Comparison of ENCODE assay signal across 26 cellular contexts in the genomic region with DNA sequence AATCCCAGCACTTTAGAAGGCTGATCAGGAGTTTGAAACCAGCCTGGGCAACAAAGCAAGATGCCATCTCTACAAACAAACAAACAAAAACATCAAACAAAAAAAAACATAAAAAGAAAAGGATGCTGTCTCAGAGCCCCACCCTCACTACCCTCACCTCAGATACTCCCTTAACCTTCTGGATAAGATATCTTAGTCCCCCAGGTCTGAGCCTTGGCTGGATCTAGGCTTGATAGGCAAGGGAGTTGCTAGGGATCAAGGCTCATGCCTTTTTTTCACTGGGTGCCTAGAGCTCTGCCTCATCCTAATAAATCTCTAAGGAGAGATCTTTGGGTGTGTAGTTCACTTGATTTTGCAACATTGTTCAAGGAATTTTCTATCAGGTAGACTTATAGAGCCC. TPM values are rescaled to one million over a fixed set of nuclear protein-coding genes. Genes with fewer than 3 reads are reported as not detected.
DNase-seq lines count a peak whose midpoint lies in the region; ATAC-seq, FAIRE-seq and TF ChIP-seq lines count a peak whose summit lies in the region.
"Had no signal": no experiment of that assay in that cellular context is flagged by ENCODE, and none has a peak within 500 bp of the region (broad histone marks: within the 10 kb centered on the region; RNA-seq: fewer than 3 reads in every experiment).

No MANE protein-coding gene starts in this region.

- H3K9ac ChIP-seq in K562 (ENCODE audit: insufficient read depth in 1 of 2, low read depth in 2 of 2, low read length in 2 of 2), result no peak overlapping the region

- peaks cover 57% of the 10 kb centered on the region for H3K4me1 Mint-ChIP-seq in activated naive CD4-positive, alpha-beta T cell treated with anti-CD3 and anti-CD28 coated beads, Interleukin-2, amount 10 ng/mL, durations not matched to agents 7 days and 5 days
- H3K4me1 Mint-ChIP-seq in CD8-positive, alpha-beta T cell (ENCODE audit: low read depth), result peaks cover 66% of the 10 kb centered on the region
- H3K4me1 Mint-ChIP-seq in naive thymus-derived CD8-positive, alpha-beta T cell, result peaks cover 35 to 81% (median 67%) of the 10 kb centered on the region in 4 donors

- H3K27me3 ChIP-seq in CD8-positive, alpha-beta T cell (ENCODE audit: insufficient read depth, low read length), result no peaks in the 10 kb centered on the region
- H3K27me3 ChIP-seq in K562 (ENCODE audit: control insufficient read depth in 2 of 2, insufficient read depth in 2 of 2, low read length in 2 of 2), result no peaks in the 10 kb centered on the region

- H3K4me1 ChIP-seq in CD8-positive, alpha-beta T cell (ENCODE audit: insufficient read depth, low read length), result peaks cover 47% of the 10 kb centered on the region
- H3K4me1 ChIP-seq in K562 (replicated peaks in 1 of 2; ENCODE audit: control insufficient read depth in 2 of 2, insufficient read depth in 2 of 2, low read length in 2 of 2), result peaks cover 15 to 19% of the 10 kb centered on the region in 2 experiments; a peak in 4 of 5 replicates
- H3K4me1 ChIP-seq: Caco-2 had no signal

- H2AFZ ChIP-seq in K562 (ENCODE audit: low read depth, low read length), result no peak overlapping the region
- H2AFZ ChIP-seq: GM23338 had no signal

- TF ChIP-seq POLR2A in K562 (conservative IDR thresholded peaks at IDR 0.05), result no peak
- TF ChIP-seq POLR2A in H54 (IDR thresholded peaks at IDR 0.05; ENCODE audit: low read depth, low read length), result no peak

- H3K4me3 Mint-ChIP-seq in activated naive CD4-positive, alpha-beta T cell treated with anti-CD3 and anti-CD28 coated beads, Interleukin-2, amount 10 ng/mL, durations not matched to agents 7 days and 5 days, result no peak overlapping the region
- no peak overlapping the region for H3K4me3 Mint-ChIP-seq in CD8-positive, alpha-beta T cell
- peak overlapping the region in 1 of 10 donors; percentile 36 for H3K4me3 Mint-ChIP-seq in naive thymus-derived CD8-positive, alpha-beta T cell
- H3K4me3 Mint-ChIP-seq: GM23338 had no signal

- peak overlapping the region; percentile 35; the same call in 1 of the 2 replicates for H3K4me2 ChIP-seq in K562 (ENCODE audit: insufficient read depth, low read length)
- H3K4me2 ChIP-seq: GM23338 had no signal

- H4K20me1 ChIP-seq in K562 (replicated peaks; ENCODE audit: control insufficient read depth, insufficient read depth, low read length), result peaks cover 9% of the 10 kb centered on the region; the same call in 1 of the 2 replicates

- no peak for ATAC-seq in CD8-positive, alpha-beta T cell
- peak; percentile 68 for ATAC-seq in K562
- no peak for ATAC-seq in naive thymus-derived CD8-positive, alpha-beta T cell
- ATAC-seq: GM23338 had no signal

- TF ChIP-seq EP300 in K562 (IDR thresholded peaks at IDR 0.05; ENCODE audit: low read length), result no peak; the same call in 1 of the 2 replicates

- H3K36me3 Mint-ChIP-seq in activated naive CD4-positive, alpha-beta T cell treated with anti-CD3 and anti-CD28 coated beads, Interleukin-2, amount 10 ng/mL, durations not matched to agents 7 days and 5 days, result peaks cover 49% of the 10 kb centered on the region
- H3K36me3 Mint-ChIP-seq in CD8-positive, alpha-beta T cell, result peaks cover 57% of the 10 kb centered on the region
- H3K36me3 Mint-ChIP-seq in naive thymus-derived CD8-positive, alpha-beta T cell, result peaks cover 6 to 83% (median 18%) of the 10 kb centered on the region in 3 donors

- H3K27ac Mint-ChIP-seq in activated naive CD4-positive, alpha-beta T cell treated with anti-CD3 and anti-CD28 coated beads, Interleukin-2, amount 10 ng/mL, durations not matched to agents 7 days and 5 days, result peak overlapping the region; percentile 55
- H3K27ac Mint-ChIP-seq in CD8-positive, alpha-beta T cell, result peak overlapping the region; percentile 80
- H3K27ac Mint-ChIP-seq in naive thymus-derived CD8-positive, alpha-beta T cell, result peak overlapping the region in 7 of 10 donors; percentile 15 to 85 (median 65)
- H3K27ac Mint-ChIP-seq: GM23338 had no signal

- no peaks in the 10 kb centered on the region for H3K9me3 ChIP-seq in CD8-positive, alpha-beta T cell (ENCODE audit: low read length)
- no peaks in the 10 kb centered on the region for H3K9me3 ChIP-seq in K562 (replicated peaks; ENCODE audit: control insufficient read depth, insufficient read depth, low read depth, low read length)
- H3K9me3 ChIP-seq: Caco-2 had no signal

- no peak for TF ChIP-seq CTCF in CD8-positive, alpha-beta T cell (IDR thresholded peaks at IDR 0.05)
- TF ChIP-seq CTCF in K562 (IDR thresholded peaks at IDR 0.05 in 2 of 3, conservative IDR thresholded peaks at IDR 0.05 in 1 of 3; ENCODE audit: insufficient read depth in 2 of 3, low read depth in 1 of 3, low read length in 3 of 3), result no peak

- DNase-seq in activated naive CD4-positive, alpha-beta T cell treated with anti-CD3 and anti-CD28 coated beads, Interleukin-2, amount 10 ng/mL, durations not matched to agents 7 days and 5 days, result no peak
- DNase-seq in activated naive CD4-positive, alpha-beta T cell treated with anti-CD3 and anti-CD28 coated beads, Interleukin-2, amount 50 U/mL, for 16 hours, result no peak
- DNase-seq in CD8-positive, alpha-beta T cell, result no peak
- DNase-seq in K562 (ENCODE audit: extremely low read depth in 1 of 4, low spot score in 3 of 4), result peak in 3 of 4 experiments; percentile 40 to 58 (median 47)
- DNase-seq in naive thymus-derived CD8-positive, alpha-beta T cell, result no peak
- DNase-seq in H54 (ENCODE audit: insufficient read length, low spot score), result no peak
- DNase-seq in activated gamma-delta T cell treated with Interleukin-2 at 50 U/mL for 16 hours, result no peak
- DNase-seq in iPS-NIHi11 (ENCODE audit: low spot score), result no peak
- DNase-seq: AML-193, Caco-2, DMS 273 treated with DMSO at 0.1 percent for 48 hours, DND-41, HCEC 1CT, KG1, NCI-H1105, NCI-H146, NCI-H2029, NCI-H226, NCI-H510A treated with DMSO at 0.1 percent for 48 hours, NCI-H748 treated with DMSO at 0.1 percent for 48 hours, SHP77 treated with DMSO at 0.1 percent for 48 hours had no signal

- intact Hi-C loops in CD8-positive, alpha-beta T cell (cut with DNase I, micrococcal nuclease), result no loop called here
- intact Hi-C loops in K562 (cut with micrococcal nuclease), result no loop called here

- CTCF ChIA-PET in activated naive CD4-positive, alpha-beta T cell treated with anti-CD3 and anti-CD28 coated beads, Interleukin-2, amount 10 ng/mL, durations not matched to agents 7 days and 5 days (lab: Charles Lee), result no interaction called here
- CTCF ChIA-PET in CD8-positive, alpha-beta T cell (lab: Charles Lee), result no interaction called here
- CTCF ChIA-PET in K562 (lab: Yijun Ruan, JAX; ENCODE audit: low intra/inter-chr PET ratio), result no interaction called here

- POLR2A ChIA-PET in CD8-positive, alpha-beta T cell (lab: Charles Lee), result no interaction called here
- POLR2A ChIA-PET in K562 (lab: Yijun Ruan, JAX), result interaction anchor here (1.0 kb wide), 1 partner anchor 17 kb away, joined by 3 read pairs; no protein-coding TSS in a partner anchor
- POLR2A ChIA-PET in naive thymus-derived CD8-positive, alpha-beta T cell (lab: Charles Lee), result interaction anchor here (0.5 to 1.0 kb wide), 2 partner anchors 27 to 532 kb away, joined by 3 to 5 read pairs; no protein-coding TSS in a partner anchor

- BruUV-seq in K562 (replicated peaks; lab: Mats Ljungman, UMichigan), result no TSS peak

- no peak overlapping the region for H3K27ac ChIP-seq in CD8-positive, alpha-beta T cell (ENCODE audit: low read depth, low read length)
- H3K27ac ChIP-seq in K562 (ENCODE audit: extremely low read depth, low read depth, low read length), result no peak overlapping the region
- H3K27ac ChIP-seq: C4-2B had no signal

- no peaks in the 10 kb centered on the region for H3K27me3 Mint-ChIP-seq in activated naive CD4-positive, alpha-beta T cell treated with anti-CD3 and anti-CD28 coated beads, Interleukin-2, amount 10 ng/mL, durations not matched to agents 7 days and 5 days
- H3K27me3 Mint-ChIP-seq in CD8-positive, alpha-beta T cell (ENCODE audit: low read depth), result no peaks in the 10 kb centered on the region
- H3K27me3 Mint-ChIP-seq in naive thymus-derived CD8-positive, alpha-beta T cell, result no peaks in the 10 kb centered on the region

- in situ Hi-C loops in K562 (cut with MboI), result no loop called here

- peaks cover 4% of the 10 kb centered on the region for H3K9me1 ChIP-seq in K562 (ENCODE audit: control insufficient read depth, insufficient read depth, low read length)

- no peaks in the 10 kb centered on the region for H3K9me3 Mint-ChIP-seq in activated naive CD4-positive, alpha-beta T cell treated with anti-CD3 and anti-CD28 coated beads, Interleukin-2, amount 10 ng/mL, durations not matched to agents 7 days and 5 days
- H3K9me3 Mint-ChIP-seq in CD8-positive, alpha-beta T cell, result no peaks in the 10 kb centered on the region
- H3K9me3 Mint-ChIP-seq in naive thymus-derived CD8-positive, alpha-beta T cell, result no peaks in the 10 kb centered on the region
- H3K9me3 Mint-ChIP-seq: GM23338 had no signal

- FAIRE-seq in K562 (lab: Jason Lieb, UNC), result peak; percentile 81
- FAIRE-seq in H54 (lab: Jason Lieb, UNC), result no peak
- FAIRE-seq: GM12891 had no signal

- no peak overlapping the region for H3K4me3 ChIP-seq in CD8-positive, alpha-beta T cell (ENCODE audit: low read depth, low read length)
- H3K4me3 ChIP-seq in K562, result no peak overlapping the region
- H3K4me3 ChIP-seq: GM23338 had no signal

- TF ChIP-seq RAD21 in K562 (CRISPR knock-in tag; conservative IDR thresholded peaks at IDR 0.05 in 1 of 2, IDR thresholded peaks at IDR 0.05 in 1 of 2), result no peak

- peaks cover 25% of the 10 kb centered on the region for H3K36me3 ChIP-seq in CD8-positive, alpha-beta T cell (ENCODE audit: insufficient read depth, low read length)
- H3K36me3 ChIP-seq in K562 (ENCODE audit: control insufficient read depth, insufficient read depth, low read length), result peaks cover 76% of the 10 kb centered on the region

- peaks cover 75% of the 10 kb centered on the region for H3K79me2 ChIP-seq in K562 (ENCODE audit: control insufficient read depth, insufficient read depth, low read length)

RNA-seq across cellular contexts. Expression of gene HDAC1, which starts 7.4 kb away (rescaled TPM):
- 10 to 100 TPM; 57.8 to 61.4 TPM for total RNA-seq in CD8-positive, alpha-beta T cell
- 321 and 515 TPM in 2 replicates for total RNA-seq in K562 (2011; cell fraction: chromatin; rRNA removed; ENCODE audit: low replicate concordance)
- 309 and 314 TPM in 2 replicates for total RNA-seq in K562 (2011; cell fraction: nucleolus; rRNA removed)
- 269 and 306 TPM in 2 replicates for total RNA-seq in K562 (2011; cell fraction: nucleoplasm; rRNA removed)
- 169 and 182 TPM in 2 replicates for total RNA-seq in K562 (2014; rRNA removed)
- total RNA-seq in K562 (2014; rRNA removed; fragmentation: Illumina TruSeq; extraction: Trizol), result 193 and 197 TPM in 2 replicates
- 169 and 180 TPM in 2 replicates for total RNA-seq in K562 (2015; rRNA removed; fragmentation: Illumina TruSeq; extraction: Trizol)
- total RNA-seq in K562 (2021), result 182 and 185 TPM in 2 replicates
- 384 and 397 TPM in 2 replicates for polyA plus RNA-seq in K562 (2011; rRNA removed)
- 176 and 327 TPM in 2 replicates for polyA plus RNA-seq in K562 (2011; cell fraction: cytosol; rRNA removed)
- polyA plus RNA-seq in K562 (2011; cell fraction: nucleus; rRNA removed), result 496 and 637 TPM in 2 replicates
- 225 and 429 TPM in 2 replicates for polyA plus RNA-seq in K562 (2012)
- polyA plus RNA-seq in K562 (2014; fragmentation: Illumina TruSeq; extraction: Trizol), result 213 and 224 TPM in 2 replicates
- polyA plus RNA-seq in K562 (2014; fragmentation: Nextera tagmentation; extraction: Ambion mirVana), result 100 to 1,000 TPM; 183 to 205 TPM
- 210 and 239 TPM in 2 replicates for polyA plus RNA-seq in K562 (2014; rRNA removed)
- 318 and 361 TPM in 2 replicates for polyA minus RNA-seq in K562 (2011; rRNA and poly(A)+ RNA removed)
- polyA minus RNA-seq in K562 (2011; cell fraction: cytosol; rRNA and poly(A)+ RNA removed), result 89.8 and 90.4 TPM in 2 replicates
- polyA minus RNA-seq in K562 (2011; cell fraction: nucleus; rRNA and poly(A)+ RNA removed), result 144 and 207 TPM in 2 replicates
- 100 to 1,000 TPM; 154 to 156 TPM for total RNA-seq in naive thymus-derived CD8-positive, alpha-beta T cell
- polyA plus RNA-seq in naive thymus-derived CD8-positive, alpha-beta T cell, result 100 to 1,000 TPM; 171 to 202 (median 173) TPM

RNA-seq across cellular contexts. Expression of gene MARCKSL1, which starts 36.7 kb away (rescaled TPM):
- 10 to 100 TPM; 30.5 to 30.7 TPM for total RNA-seq in CD8-positive, alpha-beta T cell
- 19.8 and 52.7 TPM in 2 replicates for total RNA-seq in K562 (2011; cell fraction: chromatin; rRNA removed; ENCODE audit: low replicate concordance)
- 56.5 and 63.0 TPM in 2 replicates for total RNA-seq in K562 (2011; cell fraction: nucleolus; rRNA removed)
- 61.2 and 72.0 TPM in 2 replicates for total RNA-seq in K562 (2011; cell fraction: nucleoplasm; rRNA removed)
- total RNA-seq in K562 (2014; rRNA removed) (155 and 188 TPM in 2 replicates), K562 (2014; rRNA removed; fragmentation: Illumina TruSeq; extraction: Trizol) (85.0 and 89.5 TPM in 2 replicates), K562 (2015; rRNA removed; fragmentation: Illumina TruSeq; extraction: Trizol) (99.5 and 102 TPM in 2 replicates), K562 (2021) (236 and 247 TPM in 2 replicates)
- polyA plus RNA-seq in K562 (2011; rRNA removed) (202 and 216 TPM in 2 replicates), K562 (2014; fragmentation: Illumina TruSeq; extraction: Trizol) (325 and 361 TPM in 2 replicates), K562 (2014; fragmentation: Nextera tagmentation; extraction: Ambion mirVana) (10 to 100 TPM; 14.7 to 14.8 TPM), K562 (2014; rRNA removed) (256 and 262 TPM in 2 replicates)
- polyA plus RNA-seq in K562 (2011; cell fraction: cytosol; rRNA removed), result 300 and 303 TPM in 2 replicates
- polyA plus RNA-seq in K562 (2011; cell fraction: nucleus; rRNA removed), result 63.0 and 65.4 TPM in 2 replicates
- 99.2 and 141 TPM in 2 replicates for polyA plus RNA-seq in K562 (2012)
- 110 and 133 TPM in 2 replicates for polyA minus RNA-seq in K562 (2011; rRNA and poly(A)+ RNA removed)
- polyA minus RNA-seq in K562 (2011; cell fraction: cytosol; rRNA and poly(A)+ RNA removed), result 77.4 and 89.7 TPM in 2 replicates
- 30.2 and 47.4 TPM in 2 replicates for polyA minus RNA-seq in K562 (2011; cell fraction: nucleus; rRNA and poly(A)+ RNA removed)
- 10 to 100 TPM; 39.1 to 41.1 TPM for total RNA-seq in naive thymus-derived CD8-positive, alpha-beta T cell
- polyA plus RNA-seq in naive thymus-derived CD8-positive, alpha-beta T cell, result 10 to 100 TPM; 37.8 to 81.4 (median 72.7) TPM

RNA-seq across cellular contexts. Expression of gene LCK, which starts 48.3 kb away (rescaled TPM):
- total RNA-seq in CD8-positive, alpha-beta T cell, result 100 to 1,000 TPM; 203 to 206 TPM
- not detected in 2 replicates for total RNA-seq in K562 (2011; cell fraction: chromatin; rRNA removed; ENCODE audit: low replicate concordance)
- not detected in 2 replicates for total RNA-seq in K562 (2011; cell fraction: nucleolus; rRNA removed)
- total RNA-seq in K562 (2011; cell fraction: nucleoplasm; rRNA removed), result 0.81 TPM in 1 of 2 replicates, not detected in the other
- total RNA-seq in K562 (2014; rRNA removed), result 0.08 TPM in 1 of 2 replicates, not detected in the other
- 0.13 TPM in 1 of 2 replicates, not detected in the other for total RNA-seq in K562 (2014; rRNA removed; fragmentation: Illumina TruSeq; extraction: Trizol)
- not detected in 2 replicates for total RNA-seq in K562 (2015; rRNA removed; fragmentation: Illumina TruSeq; extraction: Trizol)
- 0.38 and 0.47 TPM in 2 replicates for total RNA-seq in K562 (2021)
- polyA plus RNA-seq in K562 (2011; rRNA removed), result not detected in 2 replicates
- polyA plus RNA-seq in K562 (2011; cell fraction: cytosol; rRNA removed), result not detected in 2 replicates
- 0.41 TPM in 1 of 2 replicates, not detected in the other for polyA plus RNA-seq in K562 (2011; cell fraction: nucleus; rRNA removed)
- polyA plus RNA-seq in K562 (2012), result not detected in 2 replicates
- polyA plus RNA-seq in K562 (2014; fragmentation: Illumina TruSeq; extraction: Trizol), result 0.04 TPM in 1 of 2 replicates, not detected in the other
- polyA plus RNA-seq in K562 (2014; fragmentation: Nextera tagmentation; extraction: Ambion mirVana), result not detected
- 0.13 TPM in 1 of 2 replicates, not detected in the other for polyA plus RNA-seq in K562 (2014; rRNA removed)
- not detected in 2 replicates for polyA minus RNA-seq in K562 (2011; rRNA and poly(A)+ RNA removed)
- not detected in 2 replicates for polyA minus RNA-seq in K562 (2011; cell fraction: cytosol; rRNA and poly(A)+ RNA removed)
- polyA minus RNA-seq in K562 (2011; cell fraction: nucleus; rRNA and poly(A)+ RNA removed), result not detected in 2 replicates
- 100 to 1,000 TPM; 509 to 515 TPM for total RNA-seq in naive thymus-derived CD8-positive, alpha-beta T cell
- 1,000 to 10,000 TPM in 1 of 3 donors, 100 to 1,000 TPM in 2; 876 to 1,069 (median 952) TPM for polyA plus RNA-seq in naive thymus-derived CD8-positive, alpha-beta T cell
- total RNA-seq: A172 had no signal
- polyA plus RNA-seq: AG04450 had no signal

RNA-seq across cellular contexts. Expression of gene FAM167B, which starts 52.3 kb away (rescaled TPM):
- total RNA-seq in CD8-positive, alpha-beta T cell, result under 1 TPM; 0.35 to 0.86 TPM
- total RNA-seq in K562 (2011; cell fraction: chromatin; rRNA removed; ENCODE audit: low replicate concordance), result not detected in 2 replicates
- total RNA-seq in K562 (2011; cell fraction: nucleolus; rRNA removed), result 0.33 TPM in 1 of 2 replicates, not detected in the other
- total RNA-seq in K562 (2011; cell fraction: nucleoplasm; rRNA removed), result not detected in 2 replicates
- not detected in 2 replicates for total RNA-seq in K562 (2014; rRNA removed)
- total RNA-seq in K562 (2014; rRNA removed; fragmentation: Illumina TruSeq; extraction: Trizol), result not detected in 2 replicates
- total RNA-seq in K562 (2015; rRNA removed; fragmentation: Illumina TruSeq; extraction: Trizol), result not detected in 2 replicates
- total RNA-seq in K562 (2021), result not detected in 2 replicates
- not detected in 2 replicates for polyA plus RNA-seq in K562 (2011; rRNA removed)
- polyA plus RNA-seq in K562 (2011; cell fraction: cytosol; rRNA removed), result not detected in 2 replicates
- not detected in 2 replicates for polyA plus RNA-seq in K562 (2011; cell fraction: nucleus; rRNA removed)
- polyA plus RNA-seq in K562 (2012), result not detected in 2 replicates
- polyA plus RNA-seq in K562 (2014; fragmentation: Illumina TruSeq; extraction: Trizol), result not detected in 2 replicates
- not detected for polyA plus RNA-seq in K562 (2014; fragmentation: Nextera tagmentation; extraction: Ambion mirVana)
- polyA plus RNA-seq in K562 (2014; rRNA removed), result not detected in 2 replicates
- not detected in 2 replicates for polyA minus RNA-seq in K562 (2011; rRNA and poly(A)+ RNA removed)
- not detected in 2 replicates for polyA minus RNA-seq in K562 (2011; cell fraction: cytosol; rRNA and poly(A)+ RNA removed)
- not detected in 2 replicates for polyA minus RNA-seq in K562 (2011; cell fraction: nucleus; rRNA and poly(A)+ RNA removed)
- total RNA-seq in naive thymus-derived CD8-positive, alpha-beta T cell, result 1 to 10 TPM; 1.5 to 1.7 TPM
- polyA plus RNA-seq in naive thymus-derived CD8-positive, alpha-beta T cell, result not detected

Comparison
In these comparisons a context has a peak if more than half of its experiments do, and no peak if none do; other contexts are left out.
1. DNase-seq: peak in K562 (3 of 4); none in activated naive CD4-positive, alpha-beta T cell treated with anti-CD3 and anti-CD28 coated beads, Interleukin-2, amount 10 ng/mL, durations not matched to agents 7 days and 5 days (single experiment), activated naive CD4-positive, alpha-beta T cell treated with anti-CD3 and anti-CD28 coated beads, Interleukin-2, amount 50 U/mL, for 16 hours (single experiment), CD8-positive, alpha-beta T cell (0 of 7), naive thymus-derived CD8-positive, alpha-beta T cell (0 of 10), H54 (single experiment), activated gamma-delta T cell treated with Interleukin-2 at 50 U/mL for 16 hours (single experiment) and iPS-NIHi11 (single experiment).
2. RNA of gene LCK, which starts 48.3 kb away (total RNA-seq): 509 to 515 TPM in naive thymus-derived CD8-positive, alpha-beta T cell and 203 to 206 TPM in CD8-positive, alpha-beta T cell; 0.08 to 0.81 TPM in K562; every median in the first group is over 100 times any median in the second.
3. Peak in every context shown above with its lines, with median percentiles within 50 percentile points of each other: H3K27ac Mint-ChIP-seq.